In the genomic region with DNA sequence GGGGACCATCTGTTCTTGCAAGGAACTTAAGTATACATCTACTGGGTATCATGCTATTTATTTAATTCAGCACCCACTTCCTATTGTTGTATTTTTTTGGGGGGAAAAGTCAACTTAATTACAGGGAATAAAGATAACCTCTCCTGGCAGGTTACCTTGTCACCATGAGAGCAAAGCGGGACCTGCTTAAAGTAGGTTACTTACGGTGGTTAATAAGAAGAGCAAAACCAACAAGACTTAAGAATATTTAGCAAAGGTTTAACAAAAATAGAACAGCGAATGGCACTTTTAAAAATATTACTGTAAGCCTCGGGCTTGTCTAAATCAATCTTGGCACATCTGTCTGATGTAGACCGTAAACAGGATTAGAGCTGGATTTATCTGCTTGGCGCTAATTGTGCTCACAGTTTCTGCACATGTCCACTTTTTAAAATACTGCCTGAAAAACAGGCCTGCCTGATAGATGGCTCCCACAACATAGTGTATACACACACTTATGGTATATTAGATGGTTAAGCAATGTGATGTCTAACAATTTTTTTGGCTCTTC, we compare ENCODE assay signal across 21 cellular contexts. TPM values are rescaled to one million over a fixed set of nuclear protein-coding genes. Genes with fewer than 3 reads are reported as not detected.
"Had no signal": no experiment of that assay in that cellular context is flagged by ENCODE, and none has a peak within 500 bp of the region (broad histone marks: within the 10 kb centered on the region; RNA-seq: fewer than 3 reads in every experiment).

No MANE protein-coding gene starts in this region.

- H3K9me3 ChIP-seq: heart left ventricle, psoas muscle, sigmoid colon, spleen, suprapubic skin had no signal

- H3K27me3 ChIP-seq: sigmoid colon, spleen, suprapubic skin had no signal

- H3K4me3 ChIP-seq: heart left ventricle, psoas muscle, sigmoid colon, spleen, suprapubic skin had no signal

- ATAC-seq: activated naive CD8-positive, alpha-beta T cell treated with anti-CD3 and anti-CD28 coated beads, Interleukin-2, amount 50 U/mL, for 24 hours; effector memory CD8-positive, alpha-beta T cell; heart left ventricle; left lobe of liver; psoas muscle had no signal

- H3K36me3 ChIP-seq: heart left ventricle, sigmoid colon, spleen, suprapubic skin had no signal

- DNase-seq: activated CD4-positive, alpha-beta T cell treated with anti-CD3 and anti-CD28 coated beads for 1 hour; activated CD4-positive, alpha-beta T cell treated with anti-CD3 and anti-CD28 coated beads, Interleukin-2, amount 50 U/mL, for 48 hours; activated naive CD4-positive, alpha-beta T cell treated with anti-CD3 and anti-CD28 coated beads for 36 hours; activated naive CD8-positive, alpha-beta T cell treated with anti-CD3 and anti-CD28 coated beads, Interleukin-2, amount 50 U/mL, for 24 hours; aorta; dermis blood vessel endothelial cell; effector memory CD8-positive, alpha-beta T cell; foreskin melanocyte; heart left ventricle; midbrain; psoas muscle; sigmoid colon; spleen; trophoblast cell had no signal

- H3K27ac ChIP-seq: epithelial cell of prostate, heart left ventricle, psoas muscle, sigmoid colon, spleen, suprapubic skin had no signal

- H3K4me1 ChIP-seq: heart left ventricle, psoas muscle, sigmoid colon, spleen, suprapubic skin had no signal

RNA-seq across cellular contexts. Expression of gene CERKL, which starts 41.7 kb away (rescaled TPM):
- total RNA-seq: activated T-helper 2 cell treated with anti-CD3 and anti-CD28 coated beads, Interferon-gamma antibody, Interleukin-2, Interleukin-4, amounts not matched to agents 10 μg/mL and 5 μg/mL and 100 μg/mL, durations not matched to agents 14 hours and 24 hours and 36 hours; aorta; dermis blood vessel endothelial cell; heart left ventricle; left lobe of liver; lung microvascular endothelial cell; myocyte; osteoblast; psoas muscle; sigmoid colon; suprapubic skin had no signal
